10 cellular contexts compared by ENCODE assay signal in the genomic region with DNA sequence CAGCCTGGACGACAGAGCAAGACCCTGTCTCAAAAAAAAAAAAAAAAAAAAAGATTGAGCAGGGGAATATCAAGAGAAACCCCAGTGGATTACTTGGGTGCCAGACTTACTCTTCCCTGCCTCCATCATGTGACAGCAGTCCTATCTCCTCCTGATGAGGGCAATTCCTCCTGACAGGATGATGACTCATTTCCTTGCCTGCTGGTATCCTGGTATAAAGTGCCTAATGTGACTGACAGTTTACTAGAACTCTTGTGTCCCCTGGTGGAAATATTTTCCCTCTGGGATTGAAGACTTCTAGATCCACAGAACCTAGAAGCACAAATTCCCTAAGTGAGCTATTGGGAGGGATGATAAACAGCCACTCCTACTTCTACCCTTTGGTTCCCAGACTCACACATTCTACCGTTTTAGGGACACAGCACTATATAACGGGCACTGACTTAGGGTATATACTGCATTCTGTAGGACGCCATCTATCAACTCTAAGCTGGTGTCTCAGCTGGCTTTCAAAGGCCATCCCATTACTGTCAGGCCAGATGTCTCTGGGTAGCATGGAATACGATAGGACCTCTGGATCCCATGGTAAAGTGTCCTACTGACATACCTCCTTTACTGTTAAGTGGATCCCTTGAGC.
DNase-seq lines count a peak whose midpoint lies in the region; ATAC-seq and TF ChIP-seq lines count a peak whose summit lies in the region.
"Had no signal": no experiment of that assay in that cellular context is flagged by ENCODE, and none has a peak within 500 bp of the region (broad histone marks: within the 10 kb centered on the region; RNA-seq: fewer than 3 reads in every experiment).

No MANE protein-coding gene starts in this region.

- DNase-seq in AG10803 (ENCODE audit: low read depth) (peak; percentile 18), HuH-7.5 (ENCODE audit: low spot score) (peak; percentile 44), amniotic stem cell (lab: John Stamatoyannopoulos, UW) (peak; percentile 13), kidney epithelial cell (ENCODE audit: low read depth) (peak; percentile 72), endothelial cell (ENCODE audit: low spot score) (no peak), SHP77 (lab: John Stamatoyannopoulos, UW) (no peak)
- DNase-seq in CD4-positive, alpha-beta T cell, result no peak
- DNase-seq in naive thymus-derived CD4-positive, alpha-beta T cell, result no peak
- DNase-seq: H9; stimulated activated CD4-positive, alpha-beta T cell treated with anti-CD3 and anti-CD28 coated beads, Interleukin-4, amount 100 ng/mL, for 4 hours had no signal

- H3K27me3 Mint-ChIP-seq in endothelial cell (ENCODE audit: unreplicated experiment), result peaks cover 1% of the 10 kb centered on the region
- no peaks in the 10 kb centered on the region for H3K27me3 Mint-ChIP-seq in CD4-positive, alpha-beta T cell
- H3K27me3 Mint-ChIP-seq in naive thymus-derived CD4-positive, alpha-beta T cell, result no peaks in the 10 kb centered on the region

- H3K4me1 Mint-ChIP-seq in endothelial cell (ENCODE audit: unreplicated experiment), result no peaks in the 10 kb centered on the region
- H3K4me1 Mint-ChIP-seq in CD4-positive, alpha-beta T cell (ENCODE audit: low read depth), result no peaks in the 10 kb centered on the region
- H3K4me1 Mint-ChIP-seq in naive thymus-derived CD4-positive, alpha-beta T cell, result no peaks in the 10 kb centered on the region
- H3K4me1 Mint-ChIP-seq: H9 had no signal

- POLR2A ChIA-PET in CD4-positive, alpha-beta T cell (lab: Charles Lee), result no interaction called here
- POLR2A ChIA-PET in naive thymus-derived CD4-positive, alpha-beta T cell (lab: Charles Lee), result no interaction called here

- no peak overlapping the region for H3K27ac ChIP-seq in CD4-positive, alpha-beta T cell (ENCODE audit: low read depth, low read length)
- no peak overlapping the region for H3K27ac ChIP-seq in naive thymus-derived CD4-positive, alpha-beta T cell (ENCODE audit: low read depth, low read length)

- no peaks in the 10 kb centered on the region for H3K4me1 ChIP-seq in naive thymus-derived CD4-positive, alpha-beta T cell (ENCODE audit: control insufficient read depth in 2 of 2, insufficient read depth in 2 of 2, low read length in 2 of 2)

- no peaks in the 10 kb centered on the region for H3K27me3 ChIP-seq in kidney epithelial cell (ENCODE audit: control insufficient read depth, insufficient read depth, low read length)
- H3K27me3 ChIP-seq in CD4-positive, alpha-beta T cell (ENCODE audit: control insufficient read depth, insufficient read depth, low read length), result no peaks in the 10 kb centered on the region
- no peaks in the 10 kb centered on the region for H3K27me3 ChIP-seq in naive thymus-derived CD4-positive, alpha-beta T cell (ENCODE audit: control insufficient read depth in 2 of 2, insufficient read depth in 2 of 2, low read length in 2 of 2)

- no peak overlapping the region for H3K4me3 Mint-ChIP-seq in endothelial cell (ENCODE audit: unreplicated experiment)
- H3K4me3 Mint-ChIP-seq in CD4-positive, alpha-beta T cell, result no peak overlapping the region
- no peak overlapping the region for H3K4me3 Mint-ChIP-seq in naive thymus-derived CD4-positive, alpha-beta T cell
- H3K4me3 Mint-ChIP-seq: H9 had no signal

- H3K4me3 ChIP-seq in AG10803 (ENCODE audit: low read length) (no peak overlapping the region), kidney epithelial cell (ENCODE audit: low read depth, low read length) (no peak overlapping the region)
- H3K4me3 ChIP-seq in naive thymus-derived CD4-positive, alpha-beta T cell (ENCODE audit: low read length), result no peak overlapping the region

- intact Hi-C loops in CD4-positive, alpha-beta T cell (cut with DNase I, micrococcal nuclease), result no loop called here
- intact Hi-C loops in naive thymus-derived CD4-positive, alpha-beta T cell (cut with micrococcal nuclease), result no loop called here

- TF ChIP-seq CTCF in AG10803 (conservative IDR thresholded peaks at IDR 0.05; ENCODE audit: low read length), result no peak
- peak; percentile 17 for TF ChIP-seq CTCF in kidney epithelial cell (IDR thresholded peaks at IDR 0.05; ENCODE audit: insufficient read depth, low read length, poor library complexity, severe bottlenecking)
- TF ChIP-seq CTCF in endothelial cell (IDR thresholded peaks at IDR 0.05; ENCODE audit: unreplicated experiment), result no peak
- TF ChIP-seq CTCF in CD4-positive, alpha-beta T cell (IDR thresholded peaks at IDR 0.05), result no peak

- peaks cover 7% of the 10 kb centered on the region for H3K9me3 ChIP-seq in CD4-positive, alpha-beta T cell (ENCODE audit: control insufficient read depth, low read length)
- H3K9me3 ChIP-seq in naive thymus-derived CD4-positive, alpha-beta T cell (ENCODE audit: control insufficient read depth in 2 of 3, low read length in 3 of 3), result peaks cover 0 to 11% (median 0%) of the 10 kb centered on the region in 3 experiments

- H3K36me3 Mint-ChIP-seq in endothelial cell (ENCODE audit: low read depth, unreplicated experiment), result no peaks in the 10 kb centered on the region
- H3K36me3 Mint-ChIP-seq in CD4-positive, alpha-beta T cell (ENCODE audit: low read depth), result no peaks in the 10 kb centered on the region
- peaks cover 0 to 3% (median 0%) of the 10 kb centered on the region in 5 donors for H3K36me3 Mint-ChIP-seq in naive thymus-derived CD4-positive, alpha-beta T cell

- H3K27ac Mint-ChIP-seq in endothelial cell (ENCODE audit: unreplicated experiment), result no peak overlapping the region
- H3K27ac Mint-ChIP-seq in CD4-positive, alpha-beta T cell, result no peak overlapping the region
- H3K27ac Mint-ChIP-seq in naive thymus-derived CD4-positive, alpha-beta T cell, result no peak overlapping the region
- H3K27ac Mint-ChIP-seq: H9 had no signal

- H3K9me3 Mint-ChIP-seq in endothelial cell (ENCODE audit: unreplicated experiment), result peaks cover 4% of the 10 kb centered on the region
- peaks cover 3% of the 10 kb centered on the region for H3K9me3 Mint-ChIP-seq in CD4-positive, alpha-beta T cell
- peaks cover 0 to 25% (median 8%) of the 10 kb centered on the region in 11 donors for H3K9me3 Mint-ChIP-seq in naive thymus-derived CD4-positive, alpha-beta T cell

- CTCF ChIA-PET in CD4-positive, alpha-beta T cell (lab: Charles Lee), result no interaction called here
- CTCF ChIA-PET in naive thymus-derived CD4-positive, alpha-beta T cell (lab: Charles Lee), result no interaction called here

- no peak for ATAC-seq in CD4-positive, alpha-beta T cell (ENCODE audit: poor library complexity)
- ATAC-seq in naive thymus-derived CD4-positive, alpha-beta T cell, result no peak

- H3K36me3 ChIP-seq in kidney epithelial cell (ENCODE audit: control insufficient read depth, insufficient read depth, low read length), result no peaks in the 10 kb centered on the region
- H3K36me3 ChIP-seq in naive thymus-derived CD4-positive, alpha-beta T cell (ENCODE audit: control insufficient read depth in 2 of 3, insufficient read depth in 3 of 3, low read length in 3 of 3), result no peaks in the 10 kb centered on the region

Comparison
In these comparisons a context has a peak if more than half of its experiments do, and no peak if none do; other contexts are left out.
1. DNase-seq: peak in AG10803 (single experiment), HuH-7.5 (single experiment), amniotic stem cell (single experiment) and kidney epithelial cell (single experiment); none in endothelial cell (single experiment), CD4-positive, alpha-beta T cell (0 of 10), naive thymus-derived CD4-positive, alpha-beta T cell (0 of 9) and SHP77 (0 of 2).